8 cellular contexts compared by ENCODE assay signal in genomic region chr14:24441904-24442239, GRCh38. TPM values are rescaled to one million over a fixed set of nuclear protein-coding genes. Genes with fewer than 3 reads are reported as not detected.
DNase-seq lines count a peak whose midpoint lies in the region; ATAC-seq and TF ChIP-seq lines count a peak whose summit lies in the region.

No MANE protein-coding gene starts in this region.

- H3K4me1 Mint-ChIP-seq in activated B cell treated with CpG ODN at 0.5 μM for 24 hours = peaks cover 54% of the 10 kb centered on the region
- H3K4me1 Mint-ChIP-seq in stimulated activated effector memory CD8-positive, alpha-beta T cell treated with anti-CD3 and anti-CD28 coated beads, Interleukin-12 subunit alpha, Interleukin-12 subunit beta, amount 100 ng/mL, for 72 hours = peaks cover 63% of the 10 kb centered on the region

- no peaks in the 10 kb centered on the region for H3K27me3 Mint-ChIP-seq in activated B cell treated with CpG ODN at 0.5 μM for 24 hours

- H3K27ac ChIP-seq in HL-60 (replicated peaks) = peak overlapping the region; percentile 95

- H3K27me3 ChIP-seq in BJ (ENCODE audit: control insufficient read depth, insufficient read depth, low read length) (no peaks in the 10 kb centered on the region), HL-60 (ENCODE audit: insufficient read depth, poor library complexity, severe bottlenecking) (no peaks in the 10 kb centered on the region)

- TF ChIP-seq CTCF in BJ (IDR thresholded peaks at IDR 0.05; ENCODE audit: insufficient read depth, low read depth, low read length) = no peak
- no peak for TF ChIP-seq CTCF in HL-60 (IDR thresholded peaks at IDR 0.05; ENCODE audit: insufficient read depth, low read length)
- no peak for TF ChIP-seq CTCF in activated B cell treated with CpG ODN at 0.5 μM for 24 hours (IDR thresholded peaks at IDR 0.05)

- peaks cover 1% of the 10 kb centered on the region for H3K9me3 Mint-ChIP-seq in activated B cell treated with CpG ODN at 0.5 μM for 24 hours
- H3K9me3 Mint-ChIP-seq in stimulated activated effector memory CD8-positive, alpha-beta T cell treated with anti-CD3 and anti-CD28 coated beads, Interleukin-12 subunit alpha, Interleukin-12 subunit beta, amount 100 ng/mL, for 72 hours = no peaks in the 10 kb centered on the region

- POLR2A ChIA-PET in BJ (lab: Charles Lee) = interaction anchor here (0.7 to 1.2 kb wide), 3 partner anchors 9 to 80 kb away, joined by 3 to 7 read pairs (median 4); no protein-coding TSS in a partner anchor
- POLR2A ChIA-PET in activated B cell treated with CpG ODN at 0.5 μM for 24 hours (lab: Charles Lee) = interaction anchor here (0.6 to 5.4 kb wide), 11 partner anchors 11 to 302 kb away, joined by 3 to 87 read pairs (median 4); partner anchors contain the start of genes CBLN3, CHMP4A, KHNYN and RABGGTA

- ATAC-seq in activated B cell treated with CpG ODN at 0.5 μM for 24 hours (ENCODE audit: low read depth) = no peak
- ATAC-seq in stimulated activated effector memory CD8-positive, alpha-beta T cell treated with anti-CD3 and anti-CD28 coated beads, Interleukin-12 subunit alpha, Interleukin-12 subunit beta, amount 100 ng/mL, for 72 hours = peak; percentile 2

- DNase-seq in BJ (ENCODE audit: low read depth) (no peak), HL-60 (ENCODE audit: low read depth in 1 of 2, low spot score in 1 of 2) (no peak), activated B cell treated with CpG ODN at 0.5 μM for 24 hours (no peak), hepatic stellate cell (ENCODE audit: low spot score) (peak; percentile 74), DMS153 treated with DMSO at 0.1 percent for 48 hours (lab: John Stamatoyannopoulos, UW; ENCODE audit: unreplicated experiment) (no peak), COLO829 (ENCODE audit: low spot score) (no peak)
- no peak for DNase-seq in stimulated activated effector memory CD8-positive, alpha-beta T cell treated with anti-CD3 and anti-CD28 coated beads, Interleukin-12 subunit alpha, Interleukin-12 subunit beta, amount 100 ng/mL, for 72 hours (ENCODE audit: low spot score in 2 of 2)
- DNase-seq in activated CD4-positive, alpha-beta T cell treated with anti-CD3 and anti-CD28 coated beads, Interleukin-2, amount 50 U/mL, for 48 hours = no peak

- H3K27ac Mint-ChIP-seq in activated B cell treated with CpG ODN at 0.5 μM for 24 hours = peak overlapping the region; percentile 98
- peak overlapping the region; percentile 97 for H3K27ac Mint-ChIP-seq in stimulated activated effector memory CD8-positive, alpha-beta T cell treated with anti-CD3 and anti-CD28 coated beads, Interleukin-12 subunit alpha, Interleukin-12 subunit beta, amount 100 ng/mL, for 72 hours

- peaks cover 28% of the 10 kb centered on the region for H3K36me3 ChIP-seq in BJ (ENCODE audit: control insufficient read depth, insufficient read depth, low read length)

- H3K36me3 Mint-ChIP-seq in activated B cell treated with CpG ODN at 0.5 μM for 24 hours (ENCODE audit: low read depth) = peaks cover 59% of the 10 kb centered on the region
- peaks cover 66% of the 10 kb centered on the region for H3K36me3 Mint-ChIP-seq in stimulated activated effector memory CD8-positive, alpha-beta T cell treated with anti-CD3 and anti-CD28 coated beads, Interleukin-12 subunit alpha, Interleukin-12 subunit beta, amount 100 ng/mL, for 72 hours

- H3K4me3 ChIP-seq in BJ (ENCODE audit: low read depth, low read length) (peak overlapping the region; percentile 60), HL-60 (replicated peaks; ENCODE audit: insufficient read depth, low read length) (peak overlapping the region; percentile 80)

- peak overlapping the region; percentile 98 for H3K4me3 Mint-ChIP-seq in activated B cell treated with CpG ODN at 0.5 μM for 24 hours
- peak overlapping the region; percentile 90 for H3K4me3 Mint-ChIP-seq in stimulated activated effector memory CD8-positive, alpha-beta T cell treated with anti-CD3 and anti-CD28 coated beads, Interleukin-12 subunit alpha, Interleukin-12 subunit beta, amount 100 ng/mL, for 72 hours

- intact Hi-C loops in activated B cell treated with CpG ODN at 0.5 μM for 24 hours (cut with micrococcal nuclease) = loop anchor here (1.0 to 10.0 kb wide), 9 partner anchors 11 to 973 kb away; partner anchors contain the start of genes DCAF11, DHRS4, IRF9 and NGDN

- CTCF ChIA-PET in BJ (lab: Yijun Ruan, JAX) = interaction anchor here (1.0 to 3.6 kb wide), 12 partner anchors 9 to 1141 kb away, joined by 3 to 42 read pairs (median 4); partner anchors contain the start of genes ADCY4, CBLN3, CIDEB and IRF9
- CTCF ChIA-PET in activated B cell treated with CpG ODN at 0.5 μM for 24 hours (lab: Charles Lee) = interaction anchor here (1.3 to 4.3 kb wide), 4 partner anchors 10 to 199 kb away, joined by 3 to 38 read pairs (median 8); partner anchors contain the start of gene TINF2

RNA-seq across cellular contexts. Expression of gene SDR39U1, which starts 0.7 kb away (rescaled TPM):
- 28.9 and 43.4 TPM in 2 replicates for polyA plus RNA-seq in BJ (2011; rRNA removed)
- 8.7 and 11.7 TPM in 2 replicates for polyA minus RNA-seq in BJ (2011; rRNA and poly(A)+ RNA removed)
- total RNA-seq in activated B cell treated with CpG ODN at 0.5 μM for 24 hours = 70.6 and 80.0 TPM in 2 replicates

RNA-seq across cellular contexts. Expression of gene KHNYN, which starts 12.1 kb away (rescaled TPM):
- 18.9 and 19.7 TPM in 2 replicates for polyA plus RNA-seq in BJ (2011; rRNA removed)
- polyA minus RNA-seq in BJ (2011; rRNA and poly(A)+ RNA removed) = 25.7 and 30.2 TPM in 2 replicates
- 121 and 130 TPM in 2 replicates for total RNA-seq in activated B cell treated with CpG ODN at 0.5 μM for 24 hours

RNA-seq across cellular contexts. Expression of gene CBLN3, which starts 12.4 kb away (rescaled TPM):
- 6.7 and 8.6 TPM in 2 replicates for polyA plus RNA-seq in BJ (2011; rRNA removed)
- 3.7 and 4.6 TPM in 2 replicates for polyA minus RNA-seq in BJ (2011; rRNA and poly(A)+ RNA removed)
- total RNA-seq in activated B cell treated with CpG ODN at 0.5 μM for 24 hours = 56.0 and 61.1 TPM in 2 replicates

RNA-seq across cellular contexts. Expression of gene NYNRIN, which starts 43.1 kb away (rescaled TPM):
- 7.2 and 10.1 TPM in 2 replicates for polyA plus RNA-seq in BJ (2011; rRNA removed)
- polyA minus RNA-seq in BJ (2011; rRNA and poly(A)+ RNA removed) = 9.0 and 12.6 TPM in 2 replicates
- total RNA-seq in activated B cell treated with CpG ODN at 0.5 μM for 24 hours = 0.02 and 0.04 TPM in 2 replicates
